Comparison of ENCODE assay signal across 1 cellular context in the genomic region with DNA sequence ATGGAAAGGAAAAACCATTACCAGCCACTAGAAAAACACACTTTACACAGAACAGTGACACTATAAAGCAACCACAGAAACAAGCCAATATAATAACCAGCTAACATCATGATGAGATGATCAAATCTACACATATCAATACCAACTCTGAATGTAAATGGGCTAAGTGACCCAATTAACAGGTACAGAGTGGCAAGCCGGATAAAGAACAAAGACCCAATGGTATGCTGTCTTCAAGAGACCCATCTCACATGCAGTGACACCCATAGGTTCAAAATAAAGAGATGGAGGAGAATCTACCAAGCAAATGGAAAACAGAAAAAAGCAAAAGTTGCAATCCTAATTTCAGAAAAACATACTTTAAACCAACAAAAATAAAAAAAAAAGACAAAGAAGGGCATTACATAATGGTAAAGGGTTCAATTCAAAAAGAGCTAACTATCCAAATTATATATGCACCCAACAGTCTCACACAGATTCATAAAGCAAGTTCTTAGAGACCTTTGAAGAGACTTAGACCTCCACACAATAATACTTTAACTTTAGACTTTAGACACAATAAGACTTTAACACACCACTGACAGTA.
TF ChIP-seq lines count a peak whose summit lies in the region.

No MANE protein-coding gene starts in this region.

TF ChIP-seq in HEK293, 187 proteins besides CTCF, POLR2A, EP300 and RAD21 (continued from another document):
- TF ChIP-seq, protein P1, sequence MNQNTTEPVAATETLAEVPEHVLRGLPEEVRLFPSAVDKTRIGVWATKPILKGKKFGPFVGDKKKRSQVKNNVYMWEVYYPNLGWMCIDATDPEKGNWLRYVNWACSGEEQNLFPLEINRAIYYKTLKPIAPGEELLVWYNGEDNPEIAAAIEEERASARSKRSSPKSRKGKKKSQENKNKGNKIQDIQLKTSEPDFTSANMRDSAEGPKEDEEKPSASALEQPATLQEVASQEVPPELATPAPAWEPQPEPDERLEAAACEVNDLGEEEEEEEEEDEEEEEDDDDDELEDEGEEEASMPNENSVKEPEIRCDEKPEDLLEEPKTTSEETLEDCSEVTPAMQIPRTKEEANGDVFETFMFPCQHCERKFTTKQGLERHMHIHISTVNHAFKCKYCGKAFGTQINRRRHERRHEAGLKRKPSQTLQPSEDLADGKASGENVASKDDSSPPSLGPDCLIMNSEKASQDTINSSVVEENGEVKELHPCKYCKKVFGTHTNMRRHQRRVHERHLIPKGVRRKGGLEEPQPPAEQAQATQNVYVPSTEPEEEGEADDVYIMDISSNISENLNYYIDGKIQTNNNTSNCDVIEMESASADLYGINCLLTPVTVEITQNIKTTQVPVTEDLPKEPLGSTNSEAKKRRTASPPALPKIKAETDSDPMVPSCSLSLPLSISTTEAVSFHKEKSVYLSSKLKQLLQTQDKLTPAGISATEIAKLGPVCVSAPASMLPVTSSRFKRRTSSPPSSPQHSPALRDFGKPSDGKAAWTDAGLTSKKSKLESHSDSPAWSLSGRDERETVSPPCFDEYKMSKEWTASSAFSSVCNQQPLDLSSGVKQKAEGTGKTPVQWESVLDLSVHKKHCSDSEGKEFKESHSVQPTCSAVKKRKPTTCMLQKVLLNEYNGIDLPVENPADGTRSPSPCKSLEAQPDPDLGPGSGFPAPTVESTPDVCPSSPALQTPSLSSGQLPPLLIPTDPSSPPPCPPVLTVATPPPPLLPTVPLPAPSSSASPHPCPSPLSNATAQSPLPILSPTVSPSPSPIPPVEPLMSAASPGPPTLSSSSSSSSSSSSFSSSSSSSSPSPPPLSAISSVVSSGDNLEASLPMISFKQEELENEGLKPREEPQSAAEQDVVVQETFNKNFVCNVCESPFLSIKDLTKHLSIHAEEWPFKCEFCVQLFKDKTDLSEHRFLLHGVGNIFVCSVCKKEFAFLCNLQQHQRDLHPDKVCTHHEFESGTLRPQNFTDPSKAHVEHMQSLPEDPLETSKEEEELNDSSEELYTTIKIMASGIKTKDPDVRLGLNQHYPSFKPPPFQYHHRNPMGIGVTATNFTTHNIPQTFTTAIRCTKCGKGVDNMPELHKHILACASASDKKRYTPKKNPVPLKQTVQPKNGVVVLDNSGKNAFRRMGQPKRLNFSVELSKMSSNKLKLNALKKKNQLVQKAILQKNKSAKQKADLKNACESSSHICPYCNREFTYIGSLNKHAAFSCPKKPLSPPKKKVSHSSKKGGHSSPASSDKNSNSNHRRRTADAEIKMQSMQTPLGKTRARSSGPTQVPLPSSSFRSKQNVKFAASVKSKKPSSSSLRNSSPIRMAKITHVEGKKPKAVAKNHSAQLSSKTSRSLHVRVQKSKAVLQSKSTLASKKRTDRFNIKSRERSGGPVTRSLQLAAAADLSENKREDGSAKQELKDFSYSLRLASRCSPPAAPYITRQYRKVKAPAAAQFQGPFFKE (tag by site-specific recombination; IDR thresholded peaks at IDR 0.05; ENCODE audit: borderline replicate concordance) = no peak
- no peak for TF ChIP-seq ZNF629 (tag by site-specific recombination; IDR thresholded peaks at IDR 0.05)
- no peak for TF ChIP-seq ZNF561 (tag by site-specific recombination; IDR thresholded peaks at IDR 0.05; ENCODE audit: borderline replicate concordance)
